In genomic region chr16:19555938-19556778, GRCh38 we compare ENCODE assay signal across 8 cellular contexts. TPM values are rescaled to one million over a fixed set of nuclear protein-coding genes. Genes with fewer than 3 reads are reported as not detected.
DNase-seq lines count a peak whose midpoint lies in the region; ATAC-seq and TF ChIP-seq lines count a peak whose summit lies in the region.

No MANE protein-coding gene starts in this region.

- intact Hi-C loops in dorsolateral prefrontal cortex (cut with DNase I) (loop anchor here (1.0 to 10.0 kb wide), 5 partner anchors 33 to 1349 kb away; partner anchors contain the start of genes GDE1 (in 2 of the 2), CCP110 (in 1 of the 2), DCUN1D3 (in 1 of the 2) and IQCK (in 1 of the 2)), mucosa of descending colon (cut with DNase I, micrococcal nuclease) (loop anchor here (5.0 kb wide), 1 partner anchor 331 kb away; no protein-coding TSS in a partner anchor)

- H3K4me3 Mint-ChIP-seq in type B pancreatic cell = peak overlapping the region; percentile 93

- ATAC-seq in GM19395 (IDR thresholded peaks at IDR 0.05; ENCODE audit: unreplicated experiment) (peak; percentile 9), SK-N-SH treated with all-trans-retinoic acid at 6 μM for 48 hours (no peak; the same call in 2 of the 3 replicates), mucosa of descending colon (no peak), HG03342 (IDR thresholded peaks at IDR 0.05; ENCODE audit: unreplicated experiment) (no peak), GM18517 (IDR thresholded peaks at IDR 0.05; ENCODE audit: unreplicated experiment) (no peak)

- no peaks in the 10 kb centered on the region for H3K9me3 ChIP-seq in mucosa of descending colon

- H3K27ac ChIP-seq in dorsolateral prefrontal cortex = peak overlapping the region in 58 of 59 donors; percentile 72 to 99 (median 96)

- no peaks in the 10 kb centered on the region for H3K27me3 ChIP-seq in dorsolateral prefrontal cortex

- DNase-seq in AML-193 (lab: John Stamatoyannopoulos, UW) (peak; percentile 22 to 26), dorsolateral prefrontal cortex (peak in 1 of 10 donors; percentile 27), mucosa of descending colon (no peak), type B pancreatic cell (ENCODE audit: extremely low spot score, unreplicated experiment) (no peak)

- H3K9me3 Mint-ChIP-seq in type B pancreatic cell = no peaks in the 10 kb centered on the region

- peak overlapping the region; percentile 95 for H3K27ac Mint-ChIP-seq in type B pancreatic cell

- no peaks in the 10 kb centered on the region for H3K36me3 ChIP-seq in mucosa of descending colon (ENCODE audit: low read depth)

- TF ChIP-seq CTCF in dorsolateral prefrontal cortex (IDR thresholded peaks at IDR 0.05 in 54 of 56, conservative IDR thresholded peaks at IDR 0.05 in 2 of 56; ENCODE audit: low read depth in 1 of 56, partially characterized antibody in 56 of 56) = peak in 5 of 56 donors; percentile 4 to 19 (median 13)
- no peak for TF ChIP-seq CTCF in mucosa of descending colon (IDR thresholded peaks at IDR 0.05)
- TF ChIP-seq CTCF in type B pancreatic cell (conservative IDR thresholded peaks at IDR 0.05) = peak; percentile 65

- H3K4me1 ChIP-seq in mucosa of descending colon (ENCODE audit: low read depth) = peaks cover 11% of the 10 kb centered on the region

- peaks cover 13% of the 10 kb centered on the region for H3K4me1 Mint-ChIP-seq in type B pancreatic cell (ENCODE audit: unreplicated experiment)

- no peaks in the 10 kb centered on the region for H3K27me3 Mint-ChIP-seq in type B pancreatic cell

- no peaks in the 10 kb centered on the region for H3K36me3 Mint-ChIP-seq in type B pancreatic cell

- H3K4me3 ChIP-seq in dorsolateral prefrontal cortex = peak overlapping the region; percentile 65 to 99 (median 90)
- peak overlapping the region; percentile 65 for H3K4me3 ChIP-seq in mucosa of descending colon

TF ChIP-seq in SK-N-SH treated with all-trans-retinoic acid at 6 μM for 48 hours, 23 proteins besides CTCF, POLR2A, EP300 and RAD21:
- TF ChIP-seq TCF4 (CRISPR knock-in tag; IDR thresholded peaks at IDR 0.05; ENCODE audit: borderline replicate concordance) = no peak
- peak; percentile 100 for TF ChIP-seq ZFP3 (CRISPR knock-in tag; IDR thresholded peaks at IDR 0.05)
- TF ChIP-seq TOX (CRISPR knock-in tag; IDR thresholded peaks at IDR 0.05; ENCODE audit: borderline replicate concordance) = no peak
- no peak for TF ChIP-seq ZC3H10 (CRISPR knock-in tag; IDR thresholded peaks at IDR 0.05)
- TF ChIP-seq CSRNP3 (CRISPR knock-in tag; IDR thresholded peaks at IDR 0.05) = peak; percentile 10; the same call in 1 of the 2 replicates
TF ChIP-seq in SK-N-SH treated with all-trans-retinoic acid at 6 μM for 48 hours: peak in this region for 2.

RNA-seq across cellular contexts. Expression of gene VPS35L, which starts 0.7 kb away (rescaled TPM):
- total RNA-seq in dorsolateral prefrontal cortex = 100 to 1,000 TPM in 51 of 120 experiments, 10 to 100 TPM in 69; 61.8 to 152 (median 97.7) TPM
- 10 to 100 TPM; 47.2 to 61.7 (median 61.4) TPM for total RNA-seq in mucosa of descending colon
- total RNA-seq in type B pancreatic cell (ENCODE audit: low replicate concordance) = 59.1 and 62.0 TPM in 2 replicates

RNA-seq across cellular contexts. Expression of gene CCP110, which starts 32.4 kb away (rescaled TPM):
- total RNA-seq in dorsolateral prefrontal cortex = 100 to 1,000 TPM in 50 of 120 experiments, 10 to 100 TPM in 70; 47.2 to 216 (median 93.1) TPM
- total RNA-seq in mucosa of descending colon = 10 to 100 TPM in 1 of 3 donors, 1 to 10 TPM in 2; 9.0 to 22.5 (median 9.6) TPM
- total RNA-seq in type B pancreatic cell (ENCODE audit: low replicate concordance) = 14.7 and 29.1 TPM in 2 replicates

RNA-seq across cellular contexts. Expression of gene GDE1, which starts 34.3 kb away (rescaled TPM):
- total RNA-seq in dorsolateral prefrontal cortex = 100 to 1,000 TPM in 1 of 120 experiments, 10 to 100 TPM in 119; 35.8 to 104 (median 76.3) TPM
- total RNA-seq in mucosa of descending colon = 100 to 1,000 TPM in 2 of 3 donors, 10 to 100 TPM in 1; 90.5 to 125 (median 106) TPM
- total RNA-seq in type B pancreatic cell (ENCODE audit: low replicate concordance) = 66.7 and 90.0 TPM in 2 replicates

Comparison
In these comparisons a context has a peak if more than half of its experiments do, and no peak if none do; other contexts are left out.
1. DNase-seq: peak in AML-193 (2 of 2); none in mucosa of descending colon (0 of 3) and type B pancreatic cell (single experiment).